Comparison of ENCODE assay signal across 1 cellular context in the genomic region with DNA sequence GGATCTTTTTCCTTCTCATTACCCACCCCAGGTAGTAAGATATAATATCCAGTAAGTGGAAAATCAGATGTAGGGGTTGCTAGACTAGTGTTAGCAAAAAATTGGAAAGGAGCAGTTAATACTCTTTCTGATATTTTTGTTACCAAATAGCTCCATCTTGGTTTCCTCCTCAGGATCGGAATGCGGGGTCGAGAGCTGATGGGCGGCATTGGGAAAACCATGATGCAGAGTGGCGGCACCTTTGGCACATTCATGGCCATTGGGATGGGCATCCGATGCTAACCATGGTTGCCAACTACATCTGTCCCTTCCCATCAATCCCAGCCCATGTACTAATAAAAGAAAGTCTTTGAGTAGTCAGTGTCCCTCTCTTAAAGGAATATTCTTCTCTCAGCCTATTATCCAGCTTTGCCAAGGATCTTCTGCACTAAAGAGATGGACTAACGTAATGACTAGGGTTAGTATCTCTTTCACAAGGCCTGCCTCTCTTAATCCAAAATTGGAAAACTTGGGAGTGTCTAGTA.
TF ChIP-seq lines count a peak whose summit lies in the region.

No MANE protein-coding gene starts in this region.

TF ChIP-seq in SK-N-SH treated with all-trans-retinoic acid at 6 μM for 48 hours, 23 proteins besides CTCF, POLR2A, EP300 and RAD21 (continued from another document):
- TF ChIP-seq, protein P1, sequence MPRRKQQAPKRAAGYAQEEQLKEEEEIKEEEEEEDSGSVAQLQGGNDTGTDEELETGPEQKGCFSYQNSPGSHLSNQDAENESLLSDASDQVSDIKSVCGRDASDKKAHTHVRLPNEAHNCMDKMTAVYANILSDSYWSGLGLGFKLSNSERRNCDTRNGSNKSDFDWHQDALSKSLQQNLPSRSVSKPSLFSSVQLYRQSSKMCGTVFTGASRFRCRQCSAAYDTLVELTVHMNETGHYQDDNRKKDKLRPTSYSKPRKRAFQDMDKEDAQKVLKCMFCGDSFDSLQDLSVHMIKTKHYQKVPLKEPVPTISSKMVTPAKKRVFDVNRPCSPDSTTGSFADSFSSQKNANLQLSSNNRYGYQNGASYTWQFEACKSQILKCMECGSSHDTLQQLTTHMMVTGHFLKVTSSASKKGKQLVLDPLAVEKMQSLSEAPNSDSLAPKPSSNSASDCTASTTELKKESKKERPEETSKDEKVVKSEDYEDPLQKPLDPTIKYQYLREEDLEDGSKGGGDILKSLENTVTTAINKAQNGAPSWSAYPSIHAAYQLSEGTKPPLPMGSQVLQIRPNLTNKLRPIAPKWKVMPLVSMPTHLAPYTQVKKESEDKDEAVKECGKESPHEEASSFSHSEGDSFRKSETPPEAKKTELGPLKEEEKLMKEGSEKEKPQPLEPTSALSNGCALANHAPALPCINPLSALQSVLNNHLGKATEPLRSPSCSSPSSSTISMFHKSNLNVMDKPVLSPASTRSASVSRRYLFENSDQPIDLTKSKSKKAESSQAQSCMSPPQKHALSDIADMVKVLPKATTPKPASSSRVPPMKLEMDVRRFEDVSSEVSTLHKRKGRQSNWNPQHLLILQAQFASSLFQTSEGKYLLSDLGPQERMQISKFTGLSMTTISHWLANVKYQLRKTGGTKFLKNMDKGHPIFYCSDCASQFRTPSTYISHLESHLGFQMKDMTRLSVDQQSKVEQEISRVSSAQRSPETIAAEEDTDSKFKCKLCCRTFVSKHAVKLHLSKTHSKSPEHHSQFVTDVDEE (CRISPR knock-in tag; IDR thresholded peaks at IDR 0.05) = no peak
- TF ChIP-seq ZC3H10 (CRISPR knock-in tag; IDR thresholded peaks at IDR 0.05) = no peak
- TF ChIP-seq GLIS3 (CRISPR knock-in tag; IDR thresholded peaks at IDR 0.05) = no peak
- TF ChIP-seq SNAI2 (CRISPR knock-in tag; IDR thresholded peaks at IDR 0.05) = no peak
- no peak for TF ChIP-seq TOX (CRISPR knock-in tag; IDR thresholded peaks at IDR 0.05; ENCODE audit: borderline replicate concordance)
- TF ChIP-seq OSR1 (CRISPR knock-in tag; IDR thresholded peaks at IDR 0.05) = no peak
- no peak for TF ChIP-seq ARNTL (CRISPR knock-in tag; IDR thresholded peaks at IDR 0.05; ENCODE audit: borderline replicate concordance, low read depth)
- no peak for TF ChIP-seq PPARA (CRISPR knock-in tag; IDR thresholded peaks at IDR 0.05; ENCODE audit: borderline replicate concordance)
- no peak for TF ChIP-seq ZNF8 (CRISPR knock-in tag; IDR thresholded peaks at IDR 0.05)
